In the genomic region with DNA sequence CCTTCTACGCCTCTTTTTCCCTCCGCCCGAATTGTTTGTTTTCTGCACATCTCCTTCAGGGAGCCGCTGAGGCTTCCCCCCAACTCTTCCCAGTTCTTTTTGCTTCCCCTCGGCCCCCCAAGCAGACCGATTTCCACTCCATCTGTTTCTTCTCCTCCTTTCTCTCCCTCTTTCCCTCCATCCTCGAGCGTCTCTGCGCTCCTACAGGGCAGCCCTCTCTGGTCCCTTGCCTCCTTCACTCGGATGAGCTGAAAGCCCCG, we compare ENCODE assay signal across 9 cellular contexts. TPM values are rescaled to one million over a fixed set of nuclear protein-coding genes. Genes with fewer than 3 reads are reported as not detected.
DNase-seq lines count a peak whose midpoint lies in the region; ATAC-seq, FAIRE-seq and TF ChIP-seq lines count a peak whose summit lies in the region.
"Had no signal": no experiment of that assay in that cellular context is flagged by ENCODE, and none has a peak within 500 bp of the region (broad histone marks: within the 10 kb centered on the region; RNA-seq: fewer than 3 reads in every experiment).

No MANE protein-coding gene starts in this region.

- H4K20me1 ChIP-seq in DND-41 (ENCODE audit: insufficient read depth, low read length) (no peaks in the 10 kb centered on the region), PC-9 (ENCODE audit: insufficient read depth) (no peaks in the 10 kb centered on the region), endothelial cell of umbilical vein (replicated peaks; ENCODE audit: control insufficient read depth, extremely low read depth, insufficient read depth, low read length) (no peaks in the 10 kb centered on the region)

- dilution Hi-C loops in endothelial cell of umbilical vein (cut with MboI; ENCODE audit: extremely low pct_ligation_motif_present, low sequenced_read_pairs), result no loop called here

- no peaks in the 10 kb centered on the region for H3K9me1 ChIP-seq in endothelial cell of umbilical vein (replicated peaks; ENCODE audit: control insufficient read depth, extremely low read depth, insufficient read depth, low read length)

- H3F3A ChIP-seq in PC-9 (ENCODE audit: insufficient read depth, low read depth), result no peaks in the 10 kb centered on the region

- DNase-seq in DND-41 (no peak), PC-9 (no peak), endothelial cell of umbilical vein (ENCODE audit: low read depth, low spot score) (no peak), psoas muscle (no peak), LoVo (ENCODE audit: low spot score) (no peak), midbrain (lab: John Stamatoyannopoulos, UW) (no peak), GM19240 (ENCODE audit: insufficient read length, low spot score) (no peak), head of caudate nucleus (no peak)

- BruUV-seq in PC-9 (replicated peaks; lab: Mats Ljungman, UMichigan) (no TSS peak), endothelial cell of umbilical vein (replicated peaks; lab: Mats Ljungman, UMichigan) (no TSS peak)

- H2AFZ ChIP-seq in DND-41 (ENCODE audit: low read depth, low read length), result peak overlapping the region; percentile 84
- peak overlapping the region; percentile 94 for H2AFZ ChIP-seq in PC-9
- peak overlapping the region; percentile 45 for H2AFZ ChIP-seq in endothelial cell of umbilical vein (ENCODE audit: low read depth, low read length)

- H3K4me1 ChIP-seq in DND-41 (ENCODE audit: insufficient read depth, low read length) (peaks cover 12% of the 10 kb centered on the region), PC-9 (replicated peaks; ENCODE audit: insufficient read depth) (peaks cover 14% of the 10 kb centered on the region), endothelial cell of umbilical vein (ENCODE audit: control insufficient read depth, extremely low read depth, insufficient read depth, low read length) (peaks cover 30% of the 10 kb centered on the region), psoas muscle (peaks cover 38% of the 10 kb centered on the region)

- H3K27ac ChIP-seq in DND-41 (ENCODE audit: low read length) (no peak overlapping the region), PC-9 (no peak overlapping the region), endothelial cell of umbilical vein (ENCODE audit: insufficient read depth, low read depth, low read length) (no peak overlapping the region), psoas muscle (no peak overlapping the region)

- H3K36me3 ChIP-seq in DND-41 (ENCODE audit: insufficient read depth, low read length), result no peaks in the 10 kb centered on the region
- no peaks in the 10 kb centered on the region for H3K36me3 ChIP-seq in PC-9 (ENCODE audit: low read depth)
- H3K36me3 ChIP-seq in endothelial cell of umbilical vein (ENCODE audit: control insufficient read depth in 2 of 2, extremely low read depth in 1 of 2, insufficient read depth in 2 of 2, low read length in 2 of 2), result no peaks in the 10 kb centered on the region
- no peaks in the 10 kb centered on the region for H3K36me3 ChIP-seq in psoas muscle (ENCODE audit: insufficient read depth in 1 of 2, low read depth in 1 of 2)

- no peak for TF ChIP-seq POLR2A in endothelial cell of umbilical vein (IDR thresholded peaks at IDR 0.05; ENCODE audit: low read depth, low read length)

- peak overlapping the region; percentile 26 to 59; a peak in 3 of 4 replicates for H3K4me3 ChIP-seq in DND-41 (ENCODE audit: low read depth in 1 of 2, low read length in 2 of 2)
- H3K4me3 ChIP-seq in PC-9, result peak overlapping the region; percentile 78
- H3K4me3 ChIP-seq in endothelial cell of umbilical vein (replicated peaks in 1 of 3; ENCODE audit: insufficient read depth in 1 of 3, low read depth in 1 of 3, low read length in 3 of 3), result peak overlapping the region in 1 of 3 experiments; percentile 35
- H3K4me3 ChIP-seq in psoas muscle, result peak overlapping the region; percentile 60

- intact Hi-C loops in PC-9 (cut with micrococcal nuclease; ENCODE audit: unreplicated experiment), result loop anchor here (5.0 to 10.0 kb wide), 2 partner anchors 225 to 357 kb away; no protein-coding TSS in a partner anchor
- intact Hi-C loops in endothelial cell of umbilical vein (cut with micrococcal nuclease), result loop anchor here (2.0 to 5.0 kb wide), 6 partner anchors 145 to 770 kb away; a partner anchor contains a TSS
- intact Hi-C loops in psoas muscle (cut with DNase I), result no loop called here
- intact Hi-C loops in head of caudate nucleus (cut with DNase I), result no loop called here

- no peaks in the 10 kb centered on the region for H3K79me2 ChIP-seq in DND-41 (ENCODE audit: insufficient read depth, low read length)
- no peaks in the 10 kb centered on the region for H3K79me2 ChIP-seq in PC-9 (ENCODE audit: low read depth)
- no peaks in the 10 kb centered on the region for H3K79me2 ChIP-seq in endothelial cell of umbilical vein (ENCODE audit: control insufficient read depth, insufficient read depth, low read length)

- H3K9me3 ChIP-seq in DND-41 (ENCODE audit: insufficient read depth, low read length, severe bottlenecking) (no peaks in the 10 kb centered on the region), PC-9 (ENCODE audit: insufficient read depth, low read depth) (no peaks in the 10 kb centered on the region), endothelial cell of umbilical vein (replicated peaks; ENCODE audit: control insufficient read depth, insufficient read depth, low read length) (no peaks in the 10 kb centered on the region), psoas muscle (no peaks in the 10 kb centered on the region)

- POLR2A ChIA-PET in PC-9 (lab: Charles Lee; ENCODE audit: unreplicated experiment), result interaction anchor here (0.7 kb wide), 1 partner anchor 10 kb away, joined by 8 read pairs; no protein-coding TSS in a partner anchor
- POLR2A ChIA-PET in endothelial cell of umbilical vein (lab: Charles Lee), result no interaction called here

- peak overlapping the region; percentile 50 for H3K9ac ChIP-seq in DND-41 (ENCODE audit: low read depth, low read length)
- no peak overlapping the region for H3K9ac ChIP-seq in endothelial cell of umbilical vein (replicated peaks; ENCODE audit: extremely low read depth, insufficient read depth, low read length)

- WGBS in psoas muscle, 3 donors, result 3 to 6% (median 4%) methylated on average over 11 of the region's 11 CpGs

- ATAC-seq in DND-41 (ENCODE audit: insufficient read depth, low read depth) (peak; percentile 72), psoas muscle (peak in 2 of 4 donors; percentile 7 to 16)

- H3K27me3 ChIP-seq in DND-41 (ENCODE audit: insufficient read depth, low read length, poor library complexity) (peaks cover 14% of the 10 kb centered on the region), PC-9 (ENCODE audit: insufficient read depth, low read depth) (peaks cover 10% of the 10 kb centered on the region; the same call in 1 of the 2 replicates), endothelial cell of umbilical vein (ENCODE audit: control insufficient read depth in 2 of 2, insufficient read depth in 2 of 2, low read length in 2 of 2) (peaks cover 95 to 98% of the 10 kb centered on the region in 2 experiments), psoas muscle (ENCODE audit: insufficient read depth in 3 of 3, low read length in 2 of 3) (peaks cover 0 to 95% (median 71%) of the 10 kb centered on the region in 3 donors)

- H3K4me2 ChIP-seq in DND-41 (ENCODE audit: insufficient read depth, low read length), result peak overlapping the region; percentile 79
- peak overlapping the region; percentile 99 for H3K4me2 ChIP-seq in PC-9
- peak overlapping the region; percentile 80 for H3K4me2 ChIP-seq in endothelial cell of umbilical vein (ENCODE audit: insufficient read depth, low read length)

- H3K9me2 ChIP-seq in PC-9 (ENCODE audit: insufficient read depth), result no peaks in the 10 kb centered on the region

- no peak for FAIRE-seq in endothelial cell of umbilical vein (lab: Jason Lieb, UNC)

- CTCF ChIA-PET in PC-9 (lab: Charles Lee) (no interaction called here), endothelial cell of umbilical vein (lab: Charles Lee) (interaction anchor here (0.7 to 5.7 kb wide), 15 partner anchors 11 to 768 kb away, joined by 3 to 62 read pairs (median 7); a partner anchor contains a TSS)

- TF ChIP-seq CTCF in DND-41 (IDR thresholded peaks at IDR 0.05; ENCODE audit: borderline replicate concordance, extremely low read depth, low read length, poor library complexity, severe bottlenecking) (no peak), PC-9 (conservative IDR thresholded peaks at IDR 0.05) (no peak), endothelial cell of umbilical vein (IDR thresholded peaks at IDR 0.05; ENCODE audit: extremely low read depth in 1 of 2, insufficient read depth in 1 of 2, low read depth in 1 of 2, low read length in 2 of 2) (no peak), psoas muscle (IDR thresholded peaks at IDR 0.05) (no peak)

TF ChIP-seq in endothelial cell of umbilical vein, 7 proteins besides CTCF, POLR2A, EP300 and RAD21 (continues in another document):
- TF ChIP-seq EZH2 (IDR thresholded peaks at IDR 0.05; ENCODE audit: borderline replicate concordance, low read depth, low read length, severe bottlenecking) (no peak), JUN (IDR thresholded peaks at IDR 0.05; ENCODE audit: borderline replicate concordance, insufficient read depth, insufficient read length, low read depth) (no peak), FOS (IDR thresholded peaks at IDR 0.05; ENCODE audit: borderline replicate concordance, insufficient read depth, low read length) (no peak), GATA2 (IDR thresholded peaks at IDR 0.05; ENCODE audit: insufficient read depth, insufficient read length, low read depth, low read length) (no peak)

RNA-seq across cellular contexts. Expression of a gene that starts 0.3 kb away (rescaled TPM):
- total RNA-seq in PC-9 (2021) (0.08 and 0.44 TPM in 2 replicates), endothelial cell of umbilical vein (not detected in 2 replicates), psoas muscle (under 1 TPM; 0.09 to 0.27 (median 0.13) TPM)
- polyA plus RNA-seq in endothelial cell of umbilical vein (not detected in 2 replicates), psoas muscle (under 1 TPM in 2 of 3 donors, not detected in 1; 0.04 TPM)
- polyA plus RNA-seq in endothelial cell of umbilical vein (2011; cell fraction: cytosol; rRNA removed), result not detected in 2 replicates
- not detected in 2 replicates for polyA plus RNA-seq in endothelial cell of umbilical vein (2011; cell fraction: nucleus; rRNA removed)
- polyA plus RNA-seq in endothelial cell of umbilical vein (2012), result not detected in 2 replicates
- polyA minus RNA-seq in endothelial cell of umbilical vein, result not detected in 2 replicates
- polyA minus RNA-seq in endothelial cell of umbilical vein (2011; cell fraction: cytosol; rRNA and poly(A)+ RNA removed), result 0.10 TPM
- polyA minus RNA-seq in endothelial cell of umbilical vein (2011; cell fraction: nucleus; rRNA and poly(A)+ RNA removed), result not detected in 2 replicates
- total RNA-seq: activated CD8-positive, alpha-beta memory T cell treated with anti-CD3 and anti-CD28 coated beads for 36 hours had no signal

RNA-seq across cellular contexts. Expression of a gene that starts 15.1 kb away (rescaled TPM):
- total RNA-seq in PC-9 (2021) (6.0 and 9.5 TPM in 2 replicates), endothelial cell of umbilical vein (2.1 and 3.5 TPM in 2 replicates), psoas muscle (1 to 10 TPM in 3 of 4 donors, under 1 TPM in 1; 0.84 to 3.9 (median 1.8) TPM)
- polyA plus RNA-seq in endothelial cell of umbilical vein (6.5 and 8.3 TPM in 2 replicates), psoas muscle (1 to 10 TPM; 2.0 to 4.3 (median 2.5) TPM)
- 6.5 and 6.7 TPM in 2 replicates for polyA plus RNA-seq in endothelial cell of umbilical vein (2011; cell fraction: cytosol; rRNA removed)
- polyA plus RNA-seq in endothelial cell of umbilical vein (2011; cell fraction: nucleus; rRNA removed), result 1.4 and 2.0 TPM in 2 replicates
- 3.1 and 5.7 TPM in 2 replicates for polyA plus RNA-seq in endothelial cell of umbilical vein (2012)
- 1.2 TPM in 1 of 2 replicates, not detected in the other for polyA minus RNA-seq in endothelial cell of umbilical vein
- polyA minus RNA-seq in endothelial cell of umbilical vein (2011; cell fraction: cytosol; rRNA and poly(A)+ RNA removed), result 4.4 TPM
- 1.3 TPM in 1 of 2 replicates, not detected in the other for polyA minus RNA-seq in endothelial cell of umbilical vein (2011; cell fraction: nucleus; rRNA and poly(A)+ RNA removed)

Comparison
In these comparisons a context has a peak if more than half of its experiments do, and no peak if none do; other contexts are left out.
1. intact Hi-C loops: an anchor here in PC-9 (5.0 to 10.0 kb wide) and endothelial cell of umbilical vein (2.0 to 5.0 kb wide); none called in psoas muscle and head of caudate nucleus.